ENCODE assay signal across 17 cellular contexts in the genomic region with DNA sequence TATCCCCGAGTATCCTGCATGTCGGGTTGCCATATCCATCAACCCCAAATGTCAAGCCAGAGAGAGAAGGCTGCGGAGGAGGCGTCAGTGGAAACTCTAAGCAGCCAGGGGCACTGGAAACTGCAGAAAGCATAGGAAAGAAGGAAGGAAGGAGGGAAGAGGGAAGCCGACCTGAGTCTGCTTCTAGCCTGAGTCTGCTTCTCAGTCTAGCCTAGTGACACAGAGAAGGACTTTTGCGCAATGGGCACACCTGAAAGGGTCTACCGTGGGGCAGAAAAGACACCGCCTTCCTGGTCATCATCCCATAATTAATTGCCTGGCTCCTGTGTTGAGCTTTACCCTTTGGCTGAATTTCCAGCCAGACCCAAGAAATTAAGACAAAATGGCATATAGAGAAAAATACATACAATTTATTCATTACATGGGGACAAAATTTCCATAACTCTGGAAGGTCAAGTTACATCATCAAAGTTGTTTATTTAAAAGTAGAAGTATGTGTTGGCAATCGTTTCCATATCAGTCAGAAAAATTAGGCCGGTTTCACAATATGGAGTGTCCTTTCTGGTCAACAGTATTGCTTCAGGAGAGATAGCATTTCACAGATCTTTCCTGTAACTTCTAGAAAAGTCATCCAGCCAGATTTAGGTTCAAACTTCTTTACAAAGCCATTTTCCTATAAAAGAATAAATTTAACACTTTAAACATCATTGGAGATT. TPM values are rescaled to one million over a fixed set of nuclear protein-coding genes. Genes with fewer than 3 reads are reported as not detected.
A peak's percentile ranks its signal among the peaks of the same experiment; 100 is the strongest.
DNase-seq lines count a peak whose midpoint lies in the region; ATAC-seq, FAIRE-seq and TF ChIP-seq lines count a peak whose summit lies in the region.
"Had no signal": no experiment of that assay in that cellular context is flagged by ENCODE, and none has a peak within 500 bp of the region (broad histone marks: within the 10 kb centered on the region; RNA-seq: fewer than 3 reads in every experiment).

No MANE protein-coding gene starts in this region.

- peaks cover 7% of the 10 kb centered on the region for H3K4me1 Mint-ChIP-seq in mesothelial cell of epicardium
- H3K4me1 Mint-ChIP-seq in natural killer cell treated with Interleukin-12 subunit alpha and Interleukin-12 subunit beta and Interleukin-15 and Interleukin-18, amount 100 ng/mL, for 72 hours (ENCODE audit: low read depth in 2 of 2) = peaks cover 14 to 17% of the 10 kb centered on the region in 2 donors

- TF ChIP-seq CTCF in mesothelial cell of epicardium (IDR thresholded peaks at IDR 0.05; ENCODE audit: unreplicated experiment) = no peak

- no peak for ATAC-seq in natural killer cell treated with Interleukin-12 subunit alpha and Interleukin-12 subunit beta and Interleukin-15 and Interleukin-18, amount 100 ng/mL, for 72 hours
- ATAC-seq in left cardiac atrium = no peak
- ATAC-seq: sciatic nerve had no signal

- H3K27ac Mint-ChIP-seq in mesothelial cell of epicardium = peak overlapping the region; percentile 23
- no peak overlapping the region for H3K27ac Mint-ChIP-seq in natural killer cell treated with Interleukin-12 subunit alpha and Interleukin-12 subunit beta and Interleukin-15 and Interleukin-18, amount 100 ng/mL, for 72 hours
- H3K27ac Mint-ChIP-seq: activated T-helper 1 cell treated with anti-CD3 and anti-CD28 coated beads, Interleukin-12 subunit alpha, Interleukin-12 subunit beta, Interleukin-2, Interleukin-4 antibody, amounts not matched to agents 30 ng/mL and 10 ng/mL and 1 ng/mL, durations not matched to agents 14 hours and 24 hours and 36 hours had no signal

- peak; percentile 9 for FAIRE-seq in GM18507 (lab: Jason Lieb, UNC)

- intact Hi-C loops in left cardiac atrium (cut with DNase I) = no loop called here

- DNase-seq in GM18507 (ENCODE audit: extremely low spot score, insufficient read length, low read depth) (no peak), LHCN-M2 (ENCODE audit: low read depth) (peak; percentile 9), fibroblast of gingiva (ENCODE audit: low read depth) (peak; percentile 74), mesothelial cell of epicardium (ENCODE audit: low spot score in 2 of 2, unreplicated experiment in 2 of 2) (no peak), HK-2 (ENCODE audit: unreplicated experiment) (no peak), left cardiac atrium (no peak)
- no peak for DNase-seq in natural killer cell treated with Interleukin-12 subunit alpha and Interleukin-12 subunit beta and Interleukin-15 and Interleukin-18, amount 100 ng/mL, for 72 hours (ENCODE audit: low spot score)
- DNase-seq: amniotic stem cell; left ventricle myocardium inferior; NCI-H1417; NCI-H2171 treated with DMSO at 0.1 percent for 48 hours; NCI-H774; stimulated activated naive CD4-positive, alpha-beta T cell treated with Interleukin-2 at 50 U/mL for 16 hours; transverse colon had no signal

- no peak overlapping the region for H3K4me3 Mint-ChIP-seq in mesothelial cell of epicardium
- no peak overlapping the region for H3K4me3 Mint-ChIP-seq in natural killer cell treated with Interleukin-12 subunit alpha and Interleukin-12 subunit beta and Interleukin-15 and Interleukin-18, amount 100 ng/mL, for 72 hours
- H3K4me3 Mint-ChIP-seq: activated T-helper 1 cell treated with anti-CD3 and anti-CD28 coated beads, Interleukin-12 subunit alpha, Interleukin-12 subunit beta, Interleukin-2, Interleukin-4 antibody, amounts not matched to agents 30 ng/mL and 10 ng/mL and 1 ng/mL, durations not matched to agents 14 hours and 24 hours and 36 hours had no signal

- no peaks in the 10 kb centered on the region for H3K27me3 Mint-ChIP-seq in mesothelial cell of epicardium (ENCODE audit: low read depth)
- H3K27me3 Mint-ChIP-seq in natural killer cell treated with Interleukin-12 subunit alpha and Interleukin-12 subunit beta and Interleukin-15 and Interleukin-18, amount 100 ng/mL, for 72 hours = no peaks in the 10 kb centered on the region

- H3K36me3 Mint-ChIP-seq in mesothelial cell of epicardium = no peaks in the 10 kb centered on the region
- H3K36me3 Mint-ChIP-seq in natural killer cell treated with Interleukin-12 subunit alpha and Interleukin-12 subunit beta and Interleukin-15 and Interleukin-18, amount 100 ng/mL, for 72 hours = peaks cover 6% of the 10 kb centered on the region

- H3K9me3 Mint-ChIP-seq in mesothelial cell of epicardium = no peaks in the 10 kb centered on the region
- H3K9me3 Mint-ChIP-seq in natural killer cell treated with Interleukin-12 subunit alpha and Interleukin-12 subunit beta and Interleukin-15 and Interleukin-18, amount 100 ng/mL, for 72 hours = no peaks in the 10 kb centered on the region

RNA-seq across cellular contexts. Expression of a gene that starts 10.3 kb away (rescaled TPM):
- total RNA-seq in LHCN-M2 (2014; rRNA removed) (0.32 TPM in 1 of 2 replicates, not detected in the other), mesothelial cell of epicardium (0.23 to 0.71 TPM (median 0.49 TPM) in 3 replicates), left cardiac atrium (1 to 10 TPM; 1.7 to 1.8 TPM)
- not detected for polyA plus RNA-seq in LHCN-M2 (2012)
- 10 to 100 TPM; 17.3 to 40.0 TPM for total RNA-seq in natural killer cell treated with Interleukin-12 subunit alpha and Interleukin-12 subunit beta and Interleukin-15 and Interleukin-18, amount 100 ng/mL, for 72 hours
- total RNA-seq: myocyte had no signal

Comparison
In these comparisons a context has a peak if more than half of its experiments do, and no peak if none do; other contexts are left out.
1. DNase-seq: peak in LHCN-M2 (single experiment) and fibroblast of gingiva (single experiment); none in GM18507 (single experiment), mesothelial cell of epicardium (0 of 2), HK-2 (single experiment), natural killer cell treated with Interleukin-12 subunit alpha and Interleukin-12 subunit beta and Interleukin-15 and Interleukin-18, amount 100 ng/mL, for 72 hours (single experiment) and left cardiac atrium (single experiment).
2. RNA of a gene that starts 10.3 kb away (total RNA-seq): 17.3 to 40.0 TPM in natural killer cell treated with Interleukin-12 subunit alpha and Interleukin-12 subunit beta and Interleukin-15 and Interleukin-18, amount 100 ng/mL, for 72 hours; 1.7 to 1.8 TPM in left cardiac atrium, 0.23 to 0.71 TPM in mesothelial cell of epicardium and 0.32 TPM in LHCN-M2; every median in the first group is over 4 times any median in the second.